8 cellular contexts compared by ENCODE assay signal in genomic region chr17:76382803-76383644, GRCh38. TPM values are rescaled to one million over a fixed set of nuclear protein-coding genes. Genes with fewer than 3 reads are reported as not detected.
A peak's percentile ranks its signal among the peaks of the same experiment; 100 is the strongest.
DNase-seq lines count a peak whose midpoint lies in the region; ATAC-seq, FAIRE-seq and TF ChIP-seq lines count a peak whose summit lies in the region.

No MANE protein-coding gene starts in this region.

- TF ChIP-seq RAD21 in K562 (CRISPR knock-in tag; conservative IDR thresholded peaks at IDR 0.05 in 1 of 2, IDR thresholded peaks at IDR 0.05 in 1 of 2): no peak

- H3K27ac Mint-ChIP-seq in CD4-positive, CD25-positive, alpha-beta regulatory T cell: peak overlapping the region in 1 of 3 donors; percentile 23
- H3K27ac Mint-ChIP-seq in T-cell: peak overlapping the region; percentile 28 to 36

- H3K27me3 Mint-ChIP-seq in CD4-positive, CD25-positive, alpha-beta regulatory T cell: peaks cover 23% of the 10 kb centered on the region
- peaks cover 0 to 1% of the 10 kb centered on the region in 2 donors for H3K27me3 Mint-ChIP-seq in T-cell

- H3K36me3 Mint-ChIP-seq in CD4-positive, CD25-positive, alpha-beta regulatory T cell: no peaks in the 10 kb centered on the region
- H3K36me3 Mint-ChIP-seq in T-cell: no peaks in the 10 kb centered on the region

- no peak for TF ChIP-seq CTCF in K562 (IDR thresholded peaks at IDR 0.05 in 2 of 3, conservative IDR thresholded peaks at IDR 0.05 in 1 of 3; ENCODE audit: insufficient read depth in 2 of 3, low read depth in 1 of 3, low read length in 3 of 3)

- intact Hi-C loops in K562 (cut with micrococcal nuclease): no loop called here

- H3K4me1 Mint-ChIP-seq in CD4-positive, CD25-positive, alpha-beta regulatory T cell: peaks cover 0 to 12% (median 3%) of the 10 kb centered on the region in 4 donors
- H3K4me1 Mint-ChIP-seq in T-cell: peaks cover 4 to 15% (median 10%) of the 10 kb centered on the region in 3 donors

- peak overlapping the region; percentile 86 to 92 (median 88) for H3K4me3 Mint-ChIP-seq in CD4-positive, CD25-positive, alpha-beta regulatory T cell
- H3K4me3 Mint-ChIP-seq in T-cell: peak overlapping the region; percentile 82 to 94 (median 89)

- in situ Hi-C loops in K562 (cut with MboI): no loop called here

- H3K79me2 ChIP-seq in K562 (ENCODE audit: control insufficient read depth, insufficient read depth, low read length): peaks cover 37% of the 10 kb centered on the region

- peak; percentile 11 to 82 (median 50) for DNase-seq in CD4-positive, CD25-positive, alpha-beta regulatory T cell
- peak; percentile 53 for DNase-seq in HEK293T (ENCODE audit: extremely low spot score)
- peak in 28 of 34 experiments; percentile 10 to 57 (median 38) for DNase-seq in T-cell
- DNase-seq in K562 (ENCODE audit: extremely low read depth in 1 of 4, low spot score in 3 of 4): peak; percentile 73 to 86 (median 80)
- DNase-seq in iris pigment epithelial cell (ENCODE audit: low read depth): peak; percentile 82
- peak; percentile 37 to 65 for DNase-seq in stimulated activated CD4-positive, alpha-beta T cell treated with anti-CD3 and anti-CD28 coated beads, Interleukin-1b, Interleukin-23, amount 100 ng/mL, for 4 hours (ENCODE audit: low read depth in 2 of 2)
- no peak for DNase-seq in SHP77 treated with DMSO at 0.1 percent for 48 hours (lab: John Stamatoyannopoulos, UW)

- peak overlapping the region; percentile 84 to 96 for H3K9ac ChIP-seq in K562 (ENCODE audit: insufficient read depth in 1 of 2, low read depth in 2 of 2, low read length in 2 of 2)

- peak overlapping the region; percentile 94 for H2AFZ ChIP-seq in K562 (ENCODE audit: low read depth, low read length)

- no peaks in the 10 kb centered on the region for H3K9me1 ChIP-seq in K562 (ENCODE audit: control insufficient read depth, insufficient read depth, low read length)

- FAIRE-seq in K562 (lab: Jason Lieb, UNC): no peak

- no peaks in the 10 kb centered on the region for H3K9me3 ChIP-seq in CD4-positive, CD25-positive, alpha-beta regulatory T cell (ENCODE audit: control insufficient read depth in 2 of 2, low read length in 2 of 2)
- H3K9me3 ChIP-seq in K562 (replicated peaks; ENCODE audit: control insufficient read depth, insufficient read depth, low read depth, low read length): no peaks in the 10 kb centered on the region

- H3K4me1 ChIP-seq in CD4-positive, CD25-positive, alpha-beta regulatory T cell (ENCODE audit: control insufficient read depth, insufficient read depth, low read length, poor library complexity, severe bottlenecking): peaks cover 36% of the 10 kb centered on the region
- H3K4me1 ChIP-seq in K562 (replicated peaks in 1 of 2; ENCODE audit: control insufficient read depth in 2 of 2, insufficient read depth in 2 of 2, low read length in 2 of 2): peaks cover 14 to 68% of the 10 kb centered on the region in 2 experiments

- peaks cover 0 to 1% (median 0%) of the 10 kb centered on the region in 7 donors for H3K9me3 Mint-ChIP-seq in CD4-positive, CD25-positive, alpha-beta regulatory T cell
- no peaks in the 10 kb centered on the region for H3K9me3 Mint-ChIP-seq in T-cell

- H4K20me1 ChIP-seq in K562 (replicated peaks; ENCODE audit: control insufficient read depth, insufficient read depth, low read length): no peaks in the 10 kb centered on the region

- CTCF ChIA-PET in HEK293T (lab: Yijun Ruan, JAX) (interaction anchor here (0.6 to 1.6 kb wide), 5 partner anchors 9 to 738 kb away, joined by 3 to 4 read pairs (median 3); no protein-coding TSS in a partner anchor), T-cell (lab: Charles Lee) (interaction anchor here (0.6 to 3.5 kb wide), 3 partner anchors 15 to 197 kb away, joined by 4 to 11 read pairs (median 7); no protein-coding TSS in a partner anchor), K562 (lab: Yijun Ruan, JAX; ENCODE audit: low intra/inter-chr PET ratio) (no interaction called here)

- TF ChIP-seq EP300 in K562 (IDR thresholded peaks at IDR 0.05; ENCODE audit: low read length): no peak

- H3K4me3 ChIP-seq in CD4-positive, CD25-positive, alpha-beta regulatory T cell (ENCODE audit: low read depth, low read length): no peak overlapping the region
- H3K4me3 ChIP-seq in K562: peak overlapping the region; percentile 74

- H3K27ac ChIP-seq in CD4-positive, CD25-positive, alpha-beta regulatory T cell (ENCODE audit: insufficient read depth, low read length, poor library complexity, severe bottlenecking): no peak overlapping the region
- peak overlapping the region; percentile 93 for H3K27ac ChIP-seq in K562 (ENCODE audit: extremely low read depth, low read depth, low read length)

- WGBS in K562 (ENCODE audit: insufficient coverage, low coverage, missing lambda C conversion rate): under 1% methylated on average over 44 of the region's 87 CpGs

- no peak; the same call in 1 of the 2 replicates for TF ChIP-seq POLR2A in K562 (conservative IDR thresholded peaks at IDR 0.05)

- no peaks in the 10 kb centered on the region for H3K27me3 ChIP-seq in CD4-positive, CD25-positive, alpha-beta regulatory T cell (ENCODE audit: control insufficient read depth, insufficient read depth, low read length)
- H3K27me3 ChIP-seq in K562 (ENCODE audit: control insufficient read depth in 2 of 2, insufficient read depth in 2 of 2, low read length in 2 of 2): no peaks in the 10 kb centered on the region

- no TSS peak for BruUV-seq in K562 (replicated peaks; lab: Mats Ljungman, UMichigan)

- peak; percentile 49 to 50 for ATAC-seq in CD4-positive, CD25-positive, alpha-beta regulatory T cell (ENCODE audit: low read depth in 2 of 2)
- ATAC-seq in T-cell (replicated peaks in 1 of 4) (peak; percentile 60 to 67 (median 62)), K562 (peak; percentile 66), HG03565 (IDR thresholded peaks at IDR 0.05; ENCODE audit: unreplicated experiment) (no peak)

- H3K36me3 ChIP-seq in CD4-positive, CD25-positive, alpha-beta regulatory T cell (ENCODE audit: control insufficient read depth, insufficient read depth, low read length): no peaks in the 10 kb centered on the region
- H3K36me3 ChIP-seq in K562 (ENCODE audit: control insufficient read depth, insufficient read depth, low read length): peaks cover 19% of the 10 kb centered on the region; the same call in 2 of the 3 replicates

- POLR2A ChIA-PET in HEK293T (lab: Yijun Ruan, JAX): interaction anchor here (7.5 kb wide), 1 partner anchor 29 kb away, joined by 58 read pairs; the partner anchor contains the start of gene PRPSAP1
- POLR2A ChIA-PET in T-cell (lab: Charles Lee): interaction anchor here (0.6 to 0.7 kb wide), 2 partner anchors 30 to 587 kb away, joined by 3 to 7 read pairs; no protein-coding TSS in a partner anchor
- POLR2A ChIA-PET in K562 (lab: Yijun Ruan, JAX): interaction anchor here (0.6 to 3.0 kb wide), 4 partner anchors 13 to 361 kb away, joined by 3 to 11 read pairs (median 3); no protein-coding TSS in a partner anchor

- H3K4me2 ChIP-seq in K562 (ENCODE audit: insufficient read depth, low read length): peak overlapping the region; percentile 88

TF ChIP-seq in K562, 482 proteins besides CTCF, POLR2A, EP300 and RAD21 (continues in another document):
- TF ChIP-seq TEAD1 (CRISPR knock-in tag; IDR thresholded peaks at IDR 0.05) (peak in 1 of 2 experiments; percentile 76; a peak in 1 of 4 replicates), CEBPB (tag; IDR thresholded peaks at IDR 0.05) (no peak), ZNF507 (tag; conservative IDR thresholded peaks at IDR 0.05) (no peak)

RNA-seq across cellular contexts. Expression of gene SPHK1, which starts 1.4 kb away (rescaled TPM):
- total RNA-seq in CD4-positive, CD25-positive, alpha-beta regulatory T cell: 0.52 TPM
- under 1 TPM in 2 of 4 donors, not detected in 2; 0.09 to 0.12 TPM for polyA plus RNA-seq in CD4-positive, CD25-positive, alpha-beta regulatory T cell
- total RNA-seq in T-cell (1 to 10 TPM in 3 of 5 donors, under 1 TPM in 2; 0.70 to 1.6 (median 1.3) TPM), K562 (2014; rRNA removed) (60.3 and 69.6 TPM in 2 replicates), K562 (2014; rRNA removed; fragmentation: Illumina TruSeq; extraction: Trizol) (5.6 and 8.0 TPM in 2 replicates), K562 (2015; rRNA removed; fragmentation: Illumina TruSeq; extraction: Trizol) (14.1 and 14.9 TPM in 2 replicates), K562 (2021) (56.2 and 58.2 TPM in 2 replicates)
- total RNA-seq in K562 (2011; cell fraction: chromatin; rRNA removed; ENCODE audit: low replicate concordance): 17.0 and 55.7 TPM in 2 replicates
- 66.3 and 72.5 TPM in 2 replicates for total RNA-seq in K562 (2011; cell fraction: nucleolus; rRNA removed)
- 31.6 and 33.4 TPM in 2 replicates for total RNA-seq in K562 (2011; cell fraction: nucleoplasm; rRNA removed)
- polyA plus RNA-seq in K562 (2011; rRNA removed) (20.2 and 21.6 TPM in 2 replicates), K562 (2014; fragmentation: Illumina TruSeq; extraction: Trizol) (14.5 and 25.0 TPM in 2 replicates), K562 (2014; fragmentation: Nextera tagmentation; extraction: Ambion mirVana) (1 to 10 TPM in 1 of 2 experiments, under 1 TPM in 1; 0.21 to 1.9 TPM), K562 (2014; rRNA removed) (45.3 and 51.4 TPM in 2 replicates)
- polyA plus RNA-seq in K562 (2011; cell fraction: cytosol; rRNA removed): 25.9 and 63.1 TPM in 2 replicates
- polyA plus RNA-seq in K562 (2011; cell fraction: nucleus; rRNA removed): 93.7 and 187 TPM in 2 replicates
- 26.8 and 28.6 TPM in 2 replicates for polyA plus RNA-seq in K562 (2012)
- polyA minus RNA-seq in K562 (2011; rRNA and poly(A)+ RNA removed): 3.0 and 8.2 TPM in 2 replicates
- polyA minus RNA-seq in K562 (2011; cell fraction: cytosol; rRNA and poly(A)+ RNA removed): 11.8 and 12.5 TPM in 2 replicates
- polyA minus RNA-seq in K562 (2011; cell fraction: nucleus; rRNA and poly(A)+ RNA removed): 19.1 and 19.3 TPM in 2 replicates

RNA-seq across cellular contexts. Expression of gene PRPSAP1, which starts 29.3 kb away (rescaled TPM):
- total RNA-seq in CD4-positive, CD25-positive, alpha-beta regulatory T cell: 37.1 TPM
- polyA plus RNA-seq in CD4-positive, CD25-positive, alpha-beta regulatory T cell: 10 to 100 TPM; 41.4 to 56.1 (median 54.0) TPM
- total RNA-seq in T-cell (10 to 100 TPM; 27.5 to 47.0 (median 40.0) TPM), K562 (2014; rRNA removed) (18.6 and 21.9 TPM in 2 replicates), K562 (2014; rRNA removed; fragmentation: Illumina TruSeq; extraction: Trizol) (39.3 and 39.4 TPM in 2 replicates), K562 (2015; rRNA removed; fragmentation: Illumina TruSeq; extraction: Trizol) (38.0 and 40.8 TPM in 2 replicates), K562 (2021) (65.8 and 70.8 TPM in 2 replicates)
- 154 and 205 TPM in 2 replicates for total RNA-seq in K562 (2011; cell fraction: chromatin; rRNA removed; ENCODE audit: low replicate concordance)
- 107 and 112 TPM in 2 replicates for total RNA-seq in K562 (2011; cell fraction: nucleolus; rRNA removed)
- total RNA-seq in K562 (2011; cell fraction: nucleoplasm; rRNA removed): 122 and 124 TPM in 2 replicates
- polyA plus RNA-seq in K562 (2011; rRNA removed) (77.1 and 89.9 TPM in 2 replicates), K562 (2014; fragmentation: Illumina TruSeq; extraction: Trizol) (70.0 and 73.4 TPM in 2 replicates), K562 (2014; fragmentation: Nextera tagmentation; extraction: Ambion mirVana) (10 to 100 TPM; 21.9 to 31.9 TPM), K562 (2014; rRNA removed) (61.2 and 72.8 TPM in 2 replicates)
- polyA plus RNA-seq in K562 (2011; cell fraction: cytosol; rRNA removed): 42.1 and 76.8 TPM in 2 replicates
- polyA plus RNA-seq in K562 (2011; cell fraction: nucleus; rRNA removed): 228 and 401 TPM in 2 replicates
- polyA plus RNA-seq in K562 (2012): 50.3 and 72.3 TPM in 2 replicates
- polyA minus RNA-seq in K562 (2011; rRNA and poly(A)+ RNA removed): 63.9 and 65.4 TPM in 2 replicates
- 26.3 and 27.2 TPM in 2 replicates for polyA minus RNA-seq in K562 (2011; cell fraction: cytosol; rRNA and poly(A)+ RNA removed)
- 30.6 and 71.0 TPM in 2 replicates for polyA minus RNA-seq in K562 (2011; cell fraction: nucleus; rRNA and poly(A)+ RNA removed)
